Comparison of ENCODE assay signal across 8 cellular contexts in genomic region chr17:81035389-81036127, GRCh38. TPM values are rescaled to one million over a fixed set of nuclear protein-coding genes. Genes with fewer than 3 reads are reported as not detected.
DNase-seq lines count a peak whose midpoint lies in the region; ATAC-seq and TF ChIP-seq lines count a peak whose summit lies in the region.

No MANE protein-coding gene starts in this region.

- no peaks in the 10 kb centered on the region for H3K27me3 ChIP-seq in dorsolateral prefrontal cortex
- peaks cover 1% of the 10 kb centered on the region for H3K27me3 ChIP-seq in mucosa of stomach (ENCODE audit: control insufficient read depth, insufficient read depth, low read length)

- peak overlapping the region; percentile 35 to 80 (median 66) for H3K4me3 ChIP-seq in dorsolateral prefrontal cortex
- peak overlapping the region; percentile 21 for H3K4me3 ChIP-seq in mucosa of stomach (ENCODE audit: low read length)

- ATAC-seq in HG02642 (IDR thresholded peaks at IDR 0.05; ENCODE audit: poor library complexity, unreplicated experiment): no peak

- H3K4me1 ChIP-seq in mucosa of stomach (ENCODE audit: control insufficient read depth, insufficient read depth, low read length): peaks cover 70% of the 10 kb centered on the region

- H3K27ac ChIP-seq in dorsolateral prefrontal cortex: peak overlapping the region in 51 of 59 donors; percentile 19 to 87 (median 68)

- DNase-seq in stimulated activated CD4-positive, alpha-beta T cell treated with anti-CD3 and anti-CD28 coated beads, Interleukin-15, amount 100 ng/mL, for 24 hours: peak; percentile 27
- DNase-seq in stimulated activated CD4-positive, alpha-beta T cell treated with anti-CD3 and anti-CD28 coated beads, Interleukin-4, amount 100 ng/mL, for 24 hours: no peak
- peak; percentile 38 for DNase-seq in OCI-M1 (lab: John Stamatoyannopoulos, UW)
- DNase-seq in dorsolateral prefrontal cortex: peak in 1 of 10 donors; percentile 8
- DNase-seq in NOMO-1 treated with DMSO at 0.1 percent for 48 hours (lab: John Stamatoyannopoulos, UW; ENCODE audit: unreplicated experiment): no peak
- no peak for DNase-seq in activated gamma-delta T cell (lab: John Stamatoyannopoulos, UW)

- intact Hi-C loops in dorsolateral prefrontal cortex (cut with DNase I): loop anchor here in 1 of 2 donors (2.0 kb wide), 1 partner anchor 59 kb away; no protein-coding TSS in a partner anchor

- H3K36me3 ChIP-seq in mucosa of stomach (ENCODE audit: control insufficient read depth, insufficient read depth, low read length): no peaks in the 10 kb centered on the region

- peak overlapping the region; percentile 57 for H3K9ac ChIP-seq in mucosa of stomach (ENCODE audit: low read length)

- no peaks in the 10 kb centered on the region for H3K9me3 ChIP-seq in mucosa of stomach (ENCODE audit: control insufficient read depth, low read length)

- no peak for TF ChIP-seq CTCF in dorsolateral prefrontal cortex (IDR thresholded peaks at IDR 0.05 in 54 of 56, conservative IDR thresholded peaks at IDR 0.05 in 2 of 56; ENCODE audit: low read depth in 1 of 56, partially characterized antibody in 56 of 56)

RNA-seq across cellular contexts. Expression of gene BAIAP2, which starts 0.6 kb away (rescaled TPM):
- 100 to 1,000 TPM; 104 to 353 (median 235) TPM for total RNA-seq in dorsolateral prefrontal cortex

RNA-seq across cellular contexts. Expression of gene CHMP6, which starts 43.9 kb away (rescaled TPM):
- total RNA-seq in dorsolateral prefrontal cortex: 10 to 100 TPM; 15.4 to 33.4 (median 22.0) TPM

Comparison
In these comparisons a context has a peak if more than half of its experiments do, and no peak if none do; other contexts are left out.
1. DNase-seq: peak in stimulated activated CD4-positive, alpha-beta T cell treated with anti-CD3 and anti-CD28 coated beads, Interleukin-15, amount 100 ng/mL, for 24 hours (single experiment) and OCI-M1 (single experiment); none in stimulated activated CD4-positive, alpha-beta T cell treated with anti-CD3 and anti-CD28 coated beads, Interleukin-4, amount 100 ng/mL, for 24 hours (single experiment), NOMO-1 treated with DMSO at 0.1 percent for 48 hours (single experiment) and activated gamma-delta T cell (single experiment).